ENCODE assay signal across 14 cellular contexts in genomic region chr4:56127698-56128097, GRCh38.
DNase-seq lines count a peak whose midpoint lies in the region; TF ChIP-seq lines count a peak whose summit lies in the region.
"Had no signal": no experiment of that assay in that cellular context is flagged by ENCODE, and none has a peak within 500 bp of the region (broad histone marks: within the 10 kb centered on the region; RNA-seq: fewer than 3 reads in every experiment).

No MANE protein-coding gene starts in this region.

- H3K4me1 Mint-ChIP-seq in neural progenitor cell = peaks cover 21% of the 10 kb centered on the region

- H3K27me3 Mint-ChIP-seq in neural progenitor cell (ENCODE audit: insufficient read depth, low read depth) = no peaks in the 10 kb centered on the region

- TF ChIP-seq POLR2A in erythroblast (IDR thresholded peaks at IDR 0.05; ENCODE audit: low read length) = no peak

- H3K4me2 ChIP-seq in SK-N-SH (0 out of 2 replicates have a peak overlapping the region, but pooled peaks have one; percentile 3), fibroblast of lung (ENCODE audit: extremely low read depth, insufficient read depth, low read length) (no peak overlapping the region), neural progenitor cell (no peak overlapping the region)
- H3K4me2 ChIP-seq: BLaER1 treated with 17β-estradiol and CSF1 and Interleukin-3, amounts not matched to agents 10 nM and 100 nM had no signal

- H3K4me1 ChIP-seq in SK-N-SH (ENCODE audit: control insufficient read depth in 1 of 2, insufficient read depth in 2 of 2, low read depth in 1 of 2, low read length in 1 of 2) = peaks cover 4 to 14% of the 10 kb centered on the region in 2 experiments; a peak in 2 of 4 replicates
- no peaks in the 10 kb centered on the region for H3K4me1 ChIP-seq in fibroblast of lung (ENCODE audit: control insufficient read depth, extremely low read depth, insufficient read depth, low read length)
- H3K4me1 ChIP-seq in neural progenitor cell = peaks cover 11% of the 10 kb centered on the region
- H3K4me1 ChIP-seq: SJCRH30 had no signal

- H3K36me3 ChIP-seq in SK-N-SH (replicated peaks in 1 of 2; ENCODE audit: control insufficient read depth in 1 of 2, insufficient read depth in 2 of 2, low read length in 1 of 2) (no peaks in the 10 kb centered on the region), fibroblast of lung (ENCODE audit: control insufficient read depth, insufficient read depth, low read length) (no peaks in the 10 kb centered on the region), neural progenitor cell (no peaks in the 10 kb centered on the region)
- H3K36me3 ChIP-seq: SJCRH30 had no signal

- H3K9ac ChIP-seq in SK-N-SH (no peak overlapping the region), fibroblast of lung (ENCODE audit: insufficient read depth, low read length) (no peak overlapping the region), neural progenitor cell (no peak overlapping the region)
- H3K9ac ChIP-seq: BLaER1 treated with 17β-estradiol and CSF1 and Interleukin-3, amounts not matched to agents 10 nM and 100 nM had no signal

- peak in 1 of 2 experiments; percentile 54; a peak in 2 of 4 replicates for TF ChIP-seq EP300 in SK-N-SH (IDR thresholded peaks at IDR 0.05; ENCODE audit: borderline replicate concordance in 1 of 2, low read depth in 1 of 2, low read length in 1 of 2)

- H3K79me2 ChIP-seq in SK-N-SH (ENCODE audit: insufficient read depth) (no peaks in the 10 kb centered on the region; the same call in 1 of the 2 replicates), fibroblast of lung (ENCODE audit: control insufficient read depth, insufficient read depth, low read length) (no peaks in the 10 kb centered on the region), neural progenitor cell (ENCODE audit: low read depth) (peaks cover 36% of the 10 kb centered on the region)

- peak; percentile 13; the same call in 1 of the 2 replicates for TF ChIP-seq RAD21 in SK-N-SH (IDR thresholded peaks at IDR 0.05; ENCODE audit: low read length)

- H3K4me3 ChIP-seq in SK-N-SH (ENCODE audit: low read depth in 2 of 2, low read length in 1 of 2) (no peak overlapping the region), fibroblast of lung (replicated peaks in 1 of 4; ENCODE audit: control extremely low read depth in 1 of 4, insufficient read depth in 1 of 4, low read depth in 3 of 4, low read length in 4 of 4) (no peak overlapping the region), neural progenitor cell (no peak overlapping the region)
- H3K4me3 ChIP-seq: BLaER1 treated with 17β-estradiol and CSF1 and Interleukin-3, amounts not matched to agents 10 nM and 100 nM; SJCRH30 had no signal

- H3K9me3 ChIP-seq in SK-N-SH (no peaks in the 10 kb centered on the region), fibroblast of lung (ENCODE audit: control insufficient read depth, insufficient read depth, low read depth, low read length) (no peaks in the 10 kb centered on the region), neural progenitor cell (ENCODE audit: low read depth) (no peaks in the 10 kb centered on the region)
- H3K9me3 ChIP-seq: BLaER1 treated with 17β-estradiol and CSF1 and Interleukin-3, amounts not matched to agents 10 nM and 100 nM; SJCRH30 had no signal

- TF ChIP-seq CTCF in SK-N-SH (IDR thresholded peaks at IDR 0.05) (no peak), fibroblast of lung (conservative IDR thresholded peaks at IDR 0.05 in 1 of 2, IDR thresholded peaks at IDR 0.05 in 1 of 2; ENCODE audit: low read depth in 1 of 2, low read length in 2 of 2) (no peak), neural progenitor cell (IDR thresholded peaks at IDR 0.05) (no peak), GM20000 (IDR thresholded peaks at IDR 0.05; ENCODE audit: extremely low read depth, missing control alignments) (no peak)

- CTCF ChIA-PET in SK-N-SH (lab: Yijun Ruan, JAX) = interaction anchor here (0.8 kb wide), 1 partner anchor 76 kb away, joined by 3 read pairs; no protein-coding TSS in a partner anchor

- H3K4me3 Mint-ChIP-seq in neural progenitor cell = peak overlapping the region; percentile 37

- peak overlapping the region; percentile 84 for H3K27ac Mint-ChIP-seq in neural progenitor cell

- POLR2A ChIA-PET in SK-N-SH (lab: Yijun Ruan, JAX) = interaction anchor here (1.0 kb wide), 2 partner anchors 21 to 78 kb away, joined by 3 to 5 read pairs; no protein-coding TSS in a partner anchor

- H3K27ac ChIP-seq in SK-N-SH (ENCODE audit: low read depth in 2 of 2, low read length in 1 of 2) (peak overlapping the region; percentile 42 to 83; a peak in 3 of 4 replicates), fibroblast of lung (ENCODE audit: insufficient read depth, low read length) (no peak overlapping the region), neural progenitor cell (no peak overlapping the region), substantia nigra (ENCODE audit: low read depth, low read length, poor library complexity, severe bottlenecking) (no peak overlapping the region)
- H3K27ac ChIP-seq: BLaER1 treated with 17β-estradiol and CSF1 and Interleukin-3, amounts not matched to agents 10 nM and 100 nM; SJCRH30 had no signal

- H3K27me3 ChIP-seq in SK-N-SH (ENCODE audit: insufficient read depth) (no peaks in the 10 kb centered on the region), fibroblast of lung (ENCODE audit: control insufficient read depth, insufficient read depth, low read length) (no peaks in the 10 kb centered on the region), neural progenitor cell (no peaks in the 10 kb centered on the region)
- H3K27me3 ChIP-seq: BLaER1 treated with 17β-estradiol and CSF1 and Interleukin-3, amounts not matched to agents 10 nM and 100 nM; SJCRH30 had no signal

- WGBS in SK-N-SH (ENCODE audit: low lambda C conversion rate) = 78% methylated on average over 3 of the region's 3 CpGs

- H3K9me3 Mint-ChIP-seq in neural progenitor cell = no peaks in the 10 kb centered on the region

- H2AFZ ChIP-seq in SK-N-SH (ENCODE audit: low read depth) = peak overlapping the region; percentile 33; the same call in 1 of the 2 replicates
- no peak overlapping the region for H2AFZ ChIP-seq in fibroblast of lung (ENCODE audit: low read length)
- H2AFZ ChIP-seq in neural progenitor cell (replicated peaks) = no peak overlapping the region

- H3F3A ChIP-seq in SK-N-SH (replicated peaks; ENCODE audit: insufficient read depth) = no peaks in the 10 kb centered on the region
- no peaks in the 10 kb centered on the region for H3F3A ChIP-seq in neural progenitor cell (ENCODE audit: low read depth)

- H3K36me3 Mint-ChIP-seq in neural progenitor cell = peaks cover 4% of the 10 kb centered on the region

- no peaks in the 10 kb centered on the region for H3K9me2 ChIP-seq in SK-N-SH

- peak; percentile 2 for DNase-seq in DMS153 (lab: John Stamatoyannopoulos, UW)
- no peak for DNase-seq in DMS153 treated with DMSO at 0.1 percent for 48 hours (lab: John Stamatoyannopoulos, UW; ENCODE audit: unreplicated experiment)
- no peak for DNase-seq in SK-N-SH
- peak; percentile 41 to 64 for DNase-seq in fibroblast of lung (ENCODE audit: low read depth in 2 of 2)
- peak; percentile 13 for DNase-seq in neural progenitor cell (ENCODE audit: low spot score)
- no peak for DNase-seq in erythroblast (lab: John Stamatoyannopoulos, UW)
- no peak for DNase-seq in GM20000 (ENCODE audit: low spot score)
- no peak for DNase-seq in substantia nigra (lab: John Stamatoyannopoulos, UW)
- DNase-seq: 8988T, DMS53, NCI-H1417 treated with DMSO at 0.1 percent for 48 hours, NCI-H510A, SJCRH30 had no signal

- no peaks in the 10 kb centered on the region for H4K20me1 ChIP-seq in SK-N-SH (ENCODE audit: insufficient read depth)
- no peaks in the 10 kb centered on the region for H4K20me1 ChIP-seq in fibroblast of lung (ENCODE audit: control insufficient read depth, extremely low read depth, insufficient read depth, low read length)
- peaks cover 65% of the 10 kb centered on the region for H4K20me1 ChIP-seq in neural progenitor cell (ENCODE audit: low read depth)
- H4K20me1 ChIP-seq: BLaER1 treated with 17β-estradiol and CSF1 and Interleukin-3, amounts not matched to agents 10 nM and 100 nM had no signal

TF ChIP-seq in SK-N-SH, 30 proteins besides CTCF, POLR2A, EP300 and RAD21:
- TF ChIP-seq MXI1 (IDR thresholded peaks at IDR 0.05; ENCODE audit: low read depth, low read length) (peak; percentile 48; the same call in 1 of the 2 replicates), NFIC (IDR thresholded peaks at IDR 0.05; ENCODE audit: borderline replicate concordance) (no peak), GATA2 (CRISPR knock-in tag; IDR thresholded peaks at IDR 0.05) (no peak)

Comparison
In these comparisons a context has a peak if more than half of its experiments do, and no peak if none do; other contexts are left out.
1. DNase-seq: peak in DMS153 (single experiment), fibroblast of lung (2 of 2) and neural progenitor cell (single experiment); none in DMS153 treated with DMSO at 0.1 percent for 48 hours (single experiment), SK-N-SH (single experiment), erythroblast (0 of 2), GM20000 (single experiment) and substantia nigra (0 of 49).
2. H3K27ac ChIP-seq: peak in SK-N-SH (2 of 2); none in fibroblast of lung (single experiment), neural progenitor cell (single experiment) and substantia nigra (single experiment).